In the genomic region with DNA sequence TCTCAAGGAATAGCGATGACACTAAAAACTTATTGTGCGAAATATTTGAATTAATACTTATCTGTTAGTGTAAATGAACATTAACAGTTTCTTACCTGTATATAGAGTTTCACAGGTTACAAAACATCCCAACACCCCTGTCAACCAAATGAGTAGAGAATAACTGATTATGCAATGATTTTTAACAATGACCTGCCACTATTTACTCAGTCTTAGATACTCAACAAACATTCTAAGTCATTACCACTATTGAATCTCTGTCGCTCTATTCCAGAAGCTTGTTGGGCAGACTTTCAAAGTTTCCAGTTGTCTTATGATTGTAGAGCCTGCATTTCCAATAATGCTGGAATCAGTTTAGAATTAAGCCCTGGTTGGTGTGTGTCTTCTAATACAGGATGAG, we compare ENCODE assay signal across 28 cellular contexts.
"Had no signal": no experiment of that assay in that cellular context is flagged by ENCODE, and none has a peak within 500 bp of the region (broad histone marks: within the 10 kb centered on the region; RNA-seq: fewer than 3 reads in every experiment).

No MANE protein-coding gene starts in this region.

- H3K4me3 ChIP-seq: adrenal gland, body of pancreas, breast epithelium had no signal

- ATAC-seq: activated CD8-positive, alpha-beta T cell treated with anti-CD3 and anti-CD28 coated beads for 36 hours; activated naive CD4-positive, alpha-beta T cell treated with anti-CD3 and anti-CD28 coated beads, Interleukin-2, amount 50 U/mL, for 72 hours; body of pancreas had no signal

- H3K27me3 ChIP-seq: adrenal gland, body of pancreas, breast epithelium had no signal

- FAIRE-seq: astrocyte had no signal

- H3K4me1 ChIP-seq: adrenal gland, body of pancreas, breast epithelium had no signal

- H3K27ac ChIP-seq: adrenal gland, body of pancreas, breast epithelium, WERI-Rb-1 had no signal

- DNase-seq: activated CD4-positive, alpha-beta T cell treated with anti-CD3 and anti-CD28 coated beads for 1 hour; activated CD4-positive, alpha-beta T cell treated with anti-CD3 and anti-CD28 coated beads, Interleukin-2, amount 10 ng/mL, durations not matched to agents 24 days and 14 days; activated CD4-positive, alpha-beta T cell treated with anti-CD3 and anti-CD28 coated beads, Interleukin-2, amount 50 U/mL, for 4 hours; activated CD4-positive, CD25-positive, alpha-beta regulatory T cell; activated gamma-delta T cell treated with Interleukin-2 at 50 U/mL for 16 hours; activated naive CD4-positive, alpha-beta T cell treated with anti-CD3 and anti-CD28 coated beads for 36 hours; activated T-cell treated with anti-CD3 and anti-CD28 coated beads, Interleukin-2, amount 50 U/mL, for 24 hours; adrenal gland; body of pancreas; cortex of kidney; Karpas-422; KBM-7; NCI-H1105; NCI-H1417 treated with DMSO at 0.1 percent for 48 hours; NCI-H1930; NCI-H510A treated with DMSO at 0.1 percent for 48 hours; NCI-H526 treated with DMSO at 0.1 percent for 48 hours; NK-92 treated with Interleukin-12 subunit alpha and Interleukin-12 subunit beta, amount 100 ng/mL, for 24 hours; Right ventricle myocardium superior; SW 1271; T-helper 1 cell; T-helper 2 cell; T1000; WERI-Rb-1 had no signal

- H3K9me3 ChIP-seq: adrenal gland, body of pancreas, breast epithelium had no signal

- H3K36me3 ChIP-seq: adrenal gland, breast epithelium, WERI-Rb-1 had no signal
